17 cellular contexts compared by ENCODE assay signal in the genomic region with DNA sequence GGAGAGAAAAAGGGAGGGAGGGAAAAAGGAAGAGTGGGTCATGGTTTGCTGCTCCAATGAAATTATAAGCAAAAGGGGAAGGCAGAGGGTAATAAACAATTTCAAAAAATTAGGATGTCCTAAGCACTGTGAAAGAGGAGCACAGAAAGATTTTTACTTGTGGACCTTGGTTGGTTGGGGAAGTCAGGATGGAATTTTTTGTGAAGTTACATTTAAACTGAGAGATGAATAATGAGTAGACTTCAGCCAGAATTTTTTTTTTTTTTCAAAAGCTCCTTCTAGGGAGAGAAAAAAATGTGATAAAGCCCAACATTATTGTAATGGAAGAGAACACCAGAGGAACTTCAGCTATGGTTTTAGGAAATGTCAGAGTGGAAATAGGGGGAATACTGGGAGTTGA.
DNase-seq lines count a peak whose midpoint lies in the region; ATAC-seq and TF ChIP-seq lines count a peak whose summit lies in the region.
"Had no signal": no experiment of that assay in that cellular context is flagged by ENCODE, and none has a peak within 500 bp of the region (broad histone marks: within the 10 kb centered on the region; RNA-seq: fewer than 3 reads in every experiment).

No MANE protein-coding gene starts in this region.

- peak overlapping the region in 1 of 2 experiments; percentile 60; a peak in 2 of 4 replicates for H3K27ac ChIP-seq in SK-N-SH (ENCODE audit: low read depth in 2 of 2, low read length in 1 of 2)
- H3K27ac ChIP-seq in SK-N-MC, result peak overlapping the region; percentile 85
- peak overlapping the region in 3 of 4 donors; percentile 19 to 63 (median 63) for H3K27ac ChIP-seq in esophagus squamous epithelium
- H3K27ac ChIP-seq in CD8-positive, alpha-beta T cell (ENCODE audit: low read depth, low read length), result no peak overlapping the region
- H3K27ac ChIP-seq: 22Rv1, C4-2B had no signal

- no peaks in the 10 kb centered on the region for H3K27me3 Mint-ChIP-seq in CD8-positive, alpha-beta T cell (ENCODE audit: low read depth)

- TF ChIP-seq EP300 in SK-N-SH (IDR thresholded peaks at IDR 0.05; ENCODE audit: borderline replicate concordance in 1 of 2, low read depth in 1 of 2, low read length in 1 of 2), result no peak

- H3K27ac Mint-ChIP-seq in CD8-positive, alpha-beta T cell, result no peak overlapping the region
- H3K27ac Mint-ChIP-seq: CD4-positive, alpha-beta T cell; H9 had no signal

- H3K36me3 Mint-ChIP-seq in CD8-positive, alpha-beta T cell, result no peaks in the 10 kb centered on the region

- H3K4me2 ChIP-seq in SK-N-SH, result no peak overlapping the region

- intact Hi-C loops in esophagus squamous epithelium (cut with DNase I), result no loop called here
- intact Hi-C loops in CD8-positive, alpha-beta T cell (cut with DNase I, micrococcal nuclease), result no loop called here

- H3K9me2 ChIP-seq in SK-N-SH, result no peaks in the 10 kb centered on the region

- no peaks in the 10 kb centered on the region for H4K20me1 ChIP-seq in SK-N-SH (ENCODE audit: insufficient read depth)

- H3K27me3 ChIP-seq in SK-N-SH (ENCODE audit: insufficient read depth) (no peaks in the 10 kb centered on the region), esophagus squamous epithelium (peaks cover 0 to 1% (median 0%) of the 10 kb centered on the region in 4 donors)
- no peaks in the 10 kb centered on the region for H3K27me3 ChIP-seq in CD8-positive, alpha-beta T cell (ENCODE audit: insufficient read depth, low read length)

- H3F3A ChIP-seq in SK-N-SH (replicated peaks; ENCODE audit: insufficient read depth), result peaks cover 14% of the 10 kb centered on the region

- no peak overlapping the region for H3K4me3 Mint-ChIP-seq in CD8-positive, alpha-beta T cell
- H3K4me3 Mint-ChIP-seq: CD4-positive, alpha-beta T cell; H9 had no signal

- no peak for TF ChIP-seq POLR2A in esophagus squamous epithelium (IDR thresholded peaks at IDR 0.05)

- no peaks in the 10 kb centered on the region for H3K79me2 ChIP-seq in SK-N-SH (ENCODE audit: insufficient read depth)

- TF ChIP-seq CTCF in SK-N-SH (IDR thresholded peaks at IDR 0.05), result no peak
- TF ChIP-seq CTCF in esophagus squamous epithelium (IDR thresholded peaks at IDR 0.05), result no peak
- TF ChIP-seq CTCF in CD8-positive, alpha-beta T cell (IDR thresholded peaks at IDR 0.05), result no peak

- CTCF ChIA-PET in SK-N-SH (lab: Yijun Ruan, JAX), result interaction anchor here (1.8 kb wide), 1 partner anchor 44 kb away, joined by 5 read pairs; no protein-coding TSS in a partner anchor
- CTCF ChIA-PET in CD8-positive, alpha-beta T cell (lab: Charles Lee), result no interaction called here

- TF ChIP-seq RAD21 in SK-N-SH (IDR thresholded peaks at IDR 0.05; ENCODE audit: low read length), result no peak

- no peaks in the 10 kb centered on the region for H3K9me3 ChIP-seq in SK-N-SH
- no peaks in the 10 kb centered on the region for H3K9me3 ChIP-seq in SK-N-MC (ENCODE audit: low read depth, low read length)
- no peaks in the 10 kb centered on the region for H3K9me3 ChIP-seq in esophagus squamous epithelium
- no peaks in the 10 kb centered on the region for H3K9me3 ChIP-seq in CD8-positive, alpha-beta T cell (ENCODE audit: low read length)

- H3K9ac ChIP-seq in SK-N-SH (peak overlapping the region; percentile 39; the same call in 1 of the 2 replicates), SK-N-MC (ENCODE audit: insufficient read length) (no peak overlapping the region)

- DNase-seq in SK-N-SH (no peak), SK-N-MC (ENCODE audit: low read depth, low spot score) (no peak), esophagus squamous epithelium (lab: John Stamatoyannopoulos, UW) (no peak), HuH-7 (ENCODE audit: low spot score) (no peak)
- DNase-seq in CD8-positive, alpha-beta T cell, result no peak
- DNase-seq: AML-193; Calu3; CD4-positive, alpha-beta T cell; DMS79 treated with DMSO at 0.1 percent for 48 hours; EL; H9 had no signal

- no peaks in the 10 kb centered on the region for H3K9me3 Mint-ChIP-seq in CD8-positive, alpha-beta T cell
- H3K9me3 Mint-ChIP-seq: H9 had no signal

- 0 out of 2 replicates have a peak overlapping the region, but pooled peaks have one; percentile 3 for H2AFZ ChIP-seq in SK-N-SH (ENCODE audit: low read depth)

- peaks cover 0 to 36% of the 10 kb centered on the region in 2 experiments; a peak in 2 of 4 replicates for H3K4me1 ChIP-seq in SK-N-SH (ENCODE audit: control insufficient read depth in 1 of 2, insufficient read depth in 2 of 2, low read depth in 1 of 2, low read length in 1 of 2)
- peaks cover 6 to 60% (median 17%) of the 10 kb centered on the region in 3 donors for H3K4me1 ChIP-seq in esophagus squamous epithelium
- H3K4me1 ChIP-seq in CD8-positive, alpha-beta T cell (ENCODE audit: insufficient read depth, low read length), result no peaks in the 10 kb centered on the region

- H3K4me3 ChIP-seq in SK-N-SH (ENCODE audit: low read depth in 2 of 2, low read length in 1 of 2), result no peak overlapping the region
- H3K4me3 ChIP-seq in SK-N-MC, result no peak overlapping the region
- no peak overlapping the region for H3K4me3 ChIP-seq in esophagus squamous epithelium
- no peak overlapping the region for H3K4me3 ChIP-seq in CD8-positive, alpha-beta T cell (ENCODE audit: low read depth, low read length)
- H3K4me3 ChIP-seq: GM12878 had no signal

- no peak for ATAC-seq in SK-N-SH treated with all-trans-retinoic acid at 6 μM for 48 hours
- no peak for ATAC-seq in HG02623 (IDR thresholded peaks at IDR 0.05; ENCODE audit: unreplicated experiment)
- no peak for ATAC-seq in CD8-positive, alpha-beta T cell
- ATAC-seq: GM12878, HepG2 had no signal

- POLR2A ChIA-PET in SK-N-SH (lab: Yijun Ruan, JAX), result no interaction called here
- POLR2A ChIA-PET in CD8-positive, alpha-beta T cell (lab: Charles Lee), result interaction anchor here (0.7 kb wide), 1 partner anchor 267 kb away, joined by 3 read pairs; no protein-coding TSS in a partner anchor

- H3K36me3 ChIP-seq in SK-N-SH (replicated peaks in 1 of 2; ENCODE audit: control insufficient read depth in 1 of 2, insufficient read depth in 2 of 2, low read length in 1 of 2) (peaks cover 0 to 4% of the 10 kb centered on the region in 2 experiments), SK-N-MC (ENCODE audit: insufficient read depth, low read length) (peaks cover 16% of the 10 kb centered on the region; the same call in 1 of the 2 replicates), esophagus squamous epithelium (no peaks in the 10 kb centered on the region)
- no peaks in the 10 kb centered on the region for H3K36me3 ChIP-seq in CD8-positive, alpha-beta T cell (ENCODE audit: insufficient read depth, low read length)

- no peaks in the 10 kb centered on the region for H3K4me1 Mint-ChIP-seq in CD8-positive, alpha-beta T cell (ENCODE audit: low read depth)
- H3K4me1 Mint-ChIP-seq: H9 had no signal

TF ChIP-seq in SK-N-SH, 30 proteins besides CTCF, POLR2A, EP300 and RAD21:
- TF ChIP-seq POLR2AphosphoS5 (IDR thresholded peaks at IDR 0.05; ENCODE audit: low read depth, low read length) (no peak), PBX3 (IDR thresholded peaks at IDR 0.05) (0 out of 2 replicates have a peak, but pooled peaks have one; percentile 17)
- TF ChIP-seq, protein P1, sequence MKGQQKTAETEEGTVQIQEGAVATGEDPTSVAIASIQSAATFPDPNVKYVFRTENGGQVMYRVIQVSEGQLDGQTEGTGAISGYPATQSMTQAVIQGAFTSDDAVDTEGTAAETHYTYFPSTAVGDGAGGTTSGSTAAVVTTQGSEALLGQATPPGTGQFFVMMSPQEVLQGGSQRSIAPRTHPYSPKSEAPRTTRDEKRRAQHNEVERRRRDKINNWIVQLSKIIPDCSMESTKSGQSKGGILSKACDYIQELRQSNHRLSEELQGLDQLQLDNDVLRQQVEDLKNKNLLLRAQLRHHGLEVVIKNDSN (IDR thresholded peaks at IDR 0.05; ENCODE audit: borderline replicate concordance, low read depth), result no peak
TF ChIP-seq in SK-N-SH: peak in this region for 1.

TF ChIP-seq in SK-N-SH treated with all-trans-retinoic acid at 6 μM for 48 hours, 23 proteins besides CTCF, POLR2A, EP300 and RAD21:
- TF ChIP-seq PPARA (CRISPR knock-in tag; IDR thresholded peaks at IDR 0.05; ENCODE audit: borderline replicate concordance) (no peak), ARNTL (CRISPR knock-in tag; IDR thresholded peaks at IDR 0.05; ENCODE audit: borderline replicate concordance, low read depth) (no peak)
- TF ChIP-seq, protein P2, sequence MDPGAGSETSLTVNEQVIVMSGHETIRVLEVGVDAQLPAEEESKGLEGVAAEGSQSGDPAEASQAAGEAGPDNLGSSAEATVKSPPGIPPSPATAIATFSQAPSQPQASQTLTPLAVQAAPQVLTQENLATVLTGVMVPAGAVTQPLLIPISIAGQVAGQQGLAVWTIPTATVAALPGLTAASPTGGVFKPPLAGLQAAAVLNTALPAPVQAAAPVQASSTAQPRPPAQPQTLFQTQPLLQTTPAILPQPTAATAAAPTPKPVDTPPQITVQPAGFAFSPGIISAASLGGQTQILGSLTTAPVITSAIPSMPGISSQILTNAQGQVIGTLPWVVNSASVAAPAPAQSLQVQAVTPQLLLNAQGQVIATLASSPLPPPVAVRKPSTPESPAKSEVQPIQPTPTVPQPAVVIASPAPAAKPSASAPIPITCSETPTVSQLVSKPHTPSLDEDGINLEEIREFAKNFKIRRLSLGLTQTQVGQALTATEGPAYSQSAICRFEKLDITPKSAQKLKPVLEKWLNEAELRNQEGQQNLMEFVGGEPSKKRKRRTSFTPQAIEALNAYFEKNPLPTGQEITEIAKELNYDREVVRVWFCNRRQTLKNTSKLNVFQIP (CRISPR knock-in tag; IDR thresholded peaks at IDR 0.05; ENCODE audit: borderline replicate concordance, low read depth), result no peak
